8 cellular contexts compared by ENCODE assay signal in genomic region chr20:297925-298754, GRCh38. TPM values are rescaled to one million over a fixed set of nuclear protein-coding genes. Genes with fewer than 3 reads are reported as not detected.
DNase-seq lines count a peak whose midpoint lies in the region; ATAC-seq and TF ChIP-seq lines count a peak whose summit lies in the region.

No MANE protein-coding gene starts in this region.

- H3K9me2 ChIP-seq in DOHH2 (replicated peaks; ENCODE audit: control insufficient read depth, low read length), result no peaks in the 10 kb centered on the region

- H2AFZ ChIP-seq in parathyroid adenoma, result peak overlapping the region; percentile 70

- H3K4me2 ChIP-seq in DOHH2 (ENCODE audit: low read length) (peak overlapping the region; percentile 98), parathyroid adenoma (ENCODE audit: low read length) (peak overlapping the region; percentile 68)

- peaks cover 37% of the 10 kb centered on the region for H3K36me3 Mint-ChIP-seq in activated naive CD8-positive, alpha-beta T cell treated with anti-CD3 and anti-CD28 coated beads, Interleukin-2, amount 50 U/mL, for 24 hours (ENCODE audit: low read depth)

- H3K9me3 Mint-ChIP-seq in activated naive CD8-positive, alpha-beta T cell treated with anti-CD3 and anti-CD28 coated beads, Interleukin-2, amount 50 U/mL, for 24 hours, result no peaks in the 10 kb centered on the region

- H3K9ac ChIP-seq in parathyroid adenoma, result peak overlapping the region; percentile 70

- peak overlapping the region; percentile 99 for H3K27ac Mint-ChIP-seq in activated naive CD8-positive, alpha-beta T cell treated with anti-CD3 and anti-CD28 coated beads, Interleukin-2, amount 50 U/mL, for 24 hours

- no peaks in the 10 kb centered on the region for H3K27me3 ChIP-seq in DOHH2 (ENCODE audit: control insufficient read depth, low read length)
- no peaks in the 10 kb centered on the region for H3K27me3 ChIP-seq in heart left ventricle
- no peaks in the 10 kb centered on the region for H3K27me3 ChIP-seq in parathyroid adenoma (ENCODE audit: control insufficient read depth, insufficient read depth, low read length)
- no peaks in the 10 kb centered on the region for H3K27me3 ChIP-seq in aorta (ENCODE audit: control insufficient read depth in 1 of 2, insufficient read depth in 2 of 2, low read length in 1 of 2)

- intact Hi-C loops in heart left ventricle (cut with DNase I) (loop anchor here in 4 of 10 donors (1.0 to 5.0 kb wide), 4 partner anchors 27 to 34 kb away; partner anchors contain the start of gene SOX12 (in 2 of the 4)), aorta (cut with DNase I) (no loop called here)

- H3K27ac ChIP-seq in DOHH2 (ENCODE audit: low read depth, low read length), result peak overlapping the region; percentile 58
- peak overlapping the region; percentile 96 to 100 (median 99) for H3K27ac ChIP-seq in heart left ventricle
- H3K27ac ChIP-seq in parathyroid adenoma, result peak overlapping the region; percentile 96
- H3K27ac ChIP-seq in aorta (ENCODE audit: low read depth in 1 of 2, low read length in 2 of 2), result peak overlapping the region; percentile 85 to 88

- H4K20me1 ChIP-seq in DOHH2 (ENCODE audit: control insufficient read depth, insufficient read depth, low read depth, low read length), result peaks cover 20% of the 10 kb centered on the region

- TF ChIP-seq CTCF in DOHH2 (IDR thresholded peaks at IDR 0.05; ENCODE audit: low read depth, low read length, poor library complexity, severe bottlenecking) (no peak), heart left ventricle (IDR thresholded peaks at IDR 0.05) (no peak), parathyroid adenoma (IDR thresholded peaks at IDR 0.05) (no peak)

- H3K79me2 ChIP-seq in DOHH2 (ENCODE audit: control insufficient read depth, low read length) (peaks cover 49% of the 10 kb centered on the region), parathyroid adenoma (peaks cover 33% of the 10 kb centered on the region)

- WGBS in heart left ventricle, 4 donors, result 0 to 1% (median 0%) methylated on average over 47 to 74 of the region's 74 CpGs
- 0 to 1% methylated on average over 56 to 74 of the region's 74 CpGs for WGBS in aorta, 2 donors

- peaks cover 2% of the 10 kb centered on the region for H3K27me3 Mint-ChIP-seq in activated naive CD8-positive, alpha-beta T cell treated with anti-CD3 and anti-CD28 coated beads, Interleukin-2, amount 50 U/mL, for 24 hours

- peak overlapping the region; percentile 100 for H3K4me3 Mint-ChIP-seq in activated naive CD8-positive, alpha-beta T cell treated with anti-CD3 and anti-CD28 coated beads, Interleukin-2, amount 50 U/mL, for 24 hours

- H3K9me3 ChIP-seq in DOHH2 (ENCODE audit: control insufficient read depth, insufficient read depth, low read length) (no peaks in the 10 kb centered on the region), heart left ventricle (no peaks in the 10 kb centered on the region), parathyroid adenoma (ENCODE audit: control insufficient read depth, low read length) (no peaks in the 10 kb centered on the region), aorta (ENCODE audit: control insufficient read depth, low read length) (no peaks in the 10 kb centered on the region)

- peaks cover 41% of the 10 kb centered on the region for H3K4me1 ChIP-seq in DOHH2 (ENCODE audit: control insufficient read depth, low read length)
- peaks cover 13 to 61% (median 39%) of the 10 kb centered on the region in 12 donors for H3K4me1 ChIP-seq in heart left ventricle
- peaks cover 23% of the 10 kb centered on the region for H3K4me1 ChIP-seq in parathyroid adenoma
- peaks cover 0 to 4% of the 10 kb centered on the region in 2 donors for H3K4me1 ChIP-seq in aorta (ENCODE audit: control insufficient read depth in 1 of 2, insufficient read depth in 2 of 2, low read length in 2 of 2)

- no peak for TF ChIP-seq RAD21 in Ishikawa (IDR thresholded peaks at IDR 0.05; ENCODE audit: low read depth)

- peak; percentile 20 for DNase-seq in SHP77 treated with DMSO at 0.1 percent for 48 hours (lab: John Stamatoyannopoulos, UW)
- peak; percentile 54 for DNase-seq in activated naive CD8-positive, alpha-beta T cell treated with anti-CD3 and anti-CD28 coated beads, Interleukin-2, amount 50 U/mL, for 24 hours
- DNase-seq in heart left ventricle, result peak; percentile 70 to 88 (median 80)
- DNase-seq in aorta, result peak; percentile 84 to 88

- peak; percentile 22 for ATAC-seq in GM21619 (IDR thresholded peaks at IDR 0.05; ENCODE audit: unreplicated experiment)
- peak; percentile 44 for ATAC-seq in activated naive CD8-positive, alpha-beta T cell treated with anti-CD3 and anti-CD28 coated beads, Interleukin-2, amount 50 U/mL, for 24 hours
- ATAC-seq in heart left ventricle, result peak in 3 of 4 donors; percentile 58 to 75 (median 64)
- ATAC-seq in aorta (ENCODE audit: low FRiP score), result peak; percentile 57

- H3F3A ChIP-seq in DOHH2 (ENCODE audit: control insufficient read depth, insufficient read depth), result peaks cover 36% of the 10 kb centered on the region

- peak in 1 of 2 donors; percentile 27 for TF ChIP-seq POLR2A in heart left ventricle (IDR thresholded peaks at IDR 0.05)

- H3K4me3 ChIP-seq in DOHH2 (ENCODE audit: low read length) (peak overlapping the region; percentile 100), heart left ventricle (peak overlapping the region; percentile 66 to 99 (median 87)), parathyroid adenoma (ENCODE audit: low read depth, low read length) (peak overlapping the region; percentile 78), aorta (ENCODE audit: low read length in 2 of 2) (peak overlapping the region; percentile 87 to 90)

- no peak for TF ChIP-seq EP300 in Ishikawa (IDR thresholded peaks at IDR 0.05; ENCODE audit: borderline replicate concordance)

- peaks cover 55% of the 10 kb centered on the region for H3K4me1 Mint-ChIP-seq in activated naive CD8-positive, alpha-beta T cell treated with anti-CD3 and anti-CD28 coated beads, Interleukin-2, amount 50 U/mL, for 24 hours

- H3K36me3 ChIP-seq in DOHH2 (ENCODE audit: control insufficient read depth, low read length), result peaks cover 35% of the 10 kb centered on the region
- peaks cover 0 to 4% (median 0%) of the 10 kb centered on the region in 9 donors for H3K36me3 ChIP-seq in heart left ventricle
- H3K36me3 ChIP-seq in parathyroid adenoma (ENCODE audit: control insufficient read depth, insufficient read depth, low read length), result no peaks in the 10 kb centered on the region
- no peaks in the 10 kb centered on the region for H3K36me3 ChIP-seq in aorta (ENCODE audit: control insufficient read depth in 1 of 2, insufficient read depth in 2 of 2, low read length in 1 of 2)

TF ChIP-seq in Ishikawa, 13 proteins besides CTCF, POLR2A, EP300 and RAD21 (continues in another document):
- TF ChIP-seq TCF12 (IDR thresholded peaks at IDR 0.05; ENCODE audit: low read depth) (no peak), CEBPB (IDR thresholded peaks at IDR 0.05) (no peak), TAF1 (IDR thresholded peaks at IDR 0.05; ENCODE audit: low read depth) (peak; percentile 59), USF1 (IDR thresholded peaks at IDR 0.05) (0 out of 2 replicates have a peak, but pooled peaks have one; percentile 1), EGR1 (IDR thresholded peaks at IDR 0.05) (no peak), FOXM1 (IDR thresholded peaks at IDR 0.05; ENCODE audit: borderline replicate concordance, low read depth) (no peak), YY1 (IDR thresholded peaks at IDR 0.05; ENCODE audit: low read depth) (peak; percentile 51), MAX (IDR thresholded peaks at IDR 0.05) (peak; percentile 58), ZBTB7A (IDR thresholded peaks at IDR 0.05; ENCODE audit: low read depth) (no peak), TEAD4 (IDR thresholded peaks at IDR 0.05) (no peak)

RNA-seq across cellular contexts. Expression of gene ZCCHC3, which starts 0.8 kb away (rescaled TPM):
- 10 to 100 TPM in 5 of 9 donors, 1 to 10 TPM in 4; 6.9 to 15.3 (median 11.4) TPM for total RNA-seq in heart left ventricle
- polyA plus RNA-seq in heart left ventricle, result 1 to 10 TPM; 9.2 to 9.3 TPM
- 10 to 100 TPM; 12.9 to 13.7 TPM for total RNA-seq in aorta
- polyA plus RNA-seq in aorta, result 1 to 10 TPM; 7.7 to 9.3 TPM

RNA-seq across cellular contexts. Expression of gene C20orf96, which starts 7.6 kb away (rescaled TPM):
- total RNA-seq in heart left ventricle, result 1 to 10 TPM in 8 of 9 donors, under 1 TPM in 1; 0.64 to 6.6 (median 4.5) TPM
- 1 to 10 TPM; 2.8 to 3.6 TPM for polyA plus RNA-seq in heart left ventricle
- 10 to 100 TPM in 1 of 2 donors, 1 to 10 TPM in 1; 4.6 to 11.1 TPM for total RNA-seq in aorta
- polyA plus RNA-seq in aorta, result 1 to 10 TPM; 5.3 to 5.6 TPM

RNA-seq across cellular contexts. Expression of gene SOX12, which starts 27.2 kb away (rescaled TPM):
- total RNA-seq in heart left ventricle (10 to 100 TPM in 7 of 9 donors, 1 to 10 TPM in 2; 6.9 to 19.9 (median 11.5) TPM), aorta (10 to 100 TPM in 1 of 2 donors, 1 to 10 TPM in 1; 6.1 to 12.5 TPM)
- polyA plus RNA-seq in heart left ventricle (1 to 10 TPM; 5.4 to 7.2 TPM), aorta (1 to 10 TPM; 1.5 to 4.2 TPM)

RNA-seq across cellular contexts. Expression of gene DEFB132, which starts 40.6 kb away (rescaled TPM):
- under 1 TPM in 2 of 9 donors, not detected in 7; 0.35 to 0.59 TPM for total RNA-seq in heart left ventricle
- not detected for polyA plus RNA-seq in heart left ventricle
- total RNA-seq in aorta, result not detected
- polyA plus RNA-seq in aorta, result not detected

RNA-seq across cellular contexts. Expression of gene NRSN2, which starts 48.8 kb away (rescaled TPM):
- total RNA-seq in heart left ventricle (10 to 100 TPM; 13.8 to 49.5 (median 23.4) TPM), aorta (10 to 100 TPM; 31.0 to 38.0 TPM)
- polyA plus RNA-seq in heart left ventricle (10 to 100 TPM; 32.4 to 33.2 TPM), aorta (10 to 100 TPM; 12.0 to 40.6 TPM)

Comparison
In these comparisons a context has a peak if more than half of its experiments do, and no peak if none do; other contexts are left out.
1. Peak in every context shown above with its lines: DNase-seq, ATAC-seq, H3K4me3 ChIP-seq and H3K27ac ChIP-seq.
2. DNase-seq: peak in every context shown above with its lines; median percentile 86 in aorta; 80 in heart left ventricle; 54 in activated naive CD8-positive, alpha-beta T cell treated with anti-CD3 and anti-CD28 coated beads, Interleukin-2, amount 50 U/mL, for 24 hours; 20 in SHP77 treated with DMSO at 0.1 percent for 48 hours.